ENCODE assay signal across 8 cellular contexts in the genomic region with DNA sequence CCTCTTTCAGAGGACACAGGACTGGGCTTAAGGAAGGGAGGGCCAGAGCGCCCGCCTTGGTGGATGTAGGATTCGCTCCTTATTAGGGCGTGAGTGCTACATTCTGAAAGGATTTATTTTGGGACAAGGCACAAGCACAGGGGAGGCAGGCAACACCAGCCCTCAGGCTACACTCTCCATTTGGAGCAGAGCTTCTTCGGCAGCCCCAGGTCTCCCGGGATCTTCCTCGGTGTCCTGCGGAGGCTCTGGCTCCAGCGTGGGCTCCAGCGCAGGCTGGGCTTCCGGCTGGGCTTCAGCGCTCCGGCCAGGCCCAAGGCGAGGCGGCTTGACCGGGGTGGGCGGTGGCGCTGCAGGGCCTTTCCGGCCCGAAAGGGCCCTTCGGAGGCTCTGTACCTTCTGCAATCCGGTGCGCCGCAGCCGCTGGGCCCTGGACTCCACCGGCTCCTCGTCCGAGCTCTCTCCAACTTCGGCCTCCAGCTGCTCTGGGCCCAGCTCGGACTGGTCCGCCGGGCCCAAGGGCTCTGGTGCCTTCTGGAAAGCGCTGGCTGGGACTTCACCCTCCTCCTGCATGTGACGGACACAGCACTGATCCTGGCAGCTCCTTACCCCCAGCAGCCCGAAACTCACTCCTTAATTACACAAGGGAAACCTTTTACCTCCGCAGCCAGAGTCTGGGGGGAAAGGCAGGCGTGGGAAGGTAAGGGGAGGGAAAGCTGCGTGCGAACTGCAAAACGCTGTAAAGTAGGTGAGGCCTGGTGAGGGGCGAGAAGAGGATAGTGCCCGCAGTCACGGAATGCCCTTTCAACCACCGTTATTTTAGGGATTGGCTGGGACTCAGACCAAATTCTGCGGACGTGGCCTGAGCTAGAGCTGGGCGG. TPM values are rescaled to one million over a fixed set of nuclear protein-coding genes. Genes with fewer than 3 reads are reported as not detected.
DNase-seq lines count a peak whose midpoint lies in the region; ATAC-seq, FAIRE-seq and TF ChIP-seq lines count a peak whose summit lies in the region.

No MANE protein-coding gene starts in this region.

- H3K4me1 ChIP-seq in K562 (replicated peaks in 1 of 2; ENCODE audit: control insufficient read depth in 2 of 2, insufficient read depth in 2 of 2, low read length in 2 of 2), result peaks cover 3 to 19% of the 10 kb centered on the region in 2 experiments; a peak in 4 of 5 replicates

- H3K27ac Mint-ChIP-seq in HFFc6, result peak overlapping the region; percentile 98
- H3K27ac Mint-ChIP-seq in stimulated activated naive CD8-positive, alpha-beta T cell treated with anti-CD3 and anti-CD28 coated beads, Interleukin-15, amount 100 ng/mL, for 72 hours, result peak overlapping the region; percentile 87 to 94

- DNase-seq in HFFc6, result no peak
- DNase-seq in K562 (ENCODE audit: extremely low read depth in 1 of 4, low spot score in 3 of 4), result no peak
- no peak for DNase-seq in stimulated activated naive CD8-positive, alpha-beta T cell treated with anti-CD3 and anti-CD28 coated beads, Interleukin-15, amount 100 ng/mL, for 72 hours
- DNase-seq in D341Med (ENCODE audit: low spot score), result no peak
- no peak for DNase-seq in NCI-H1694 (lab: John Stamatoyannopoulos, UW)
- no peak for DNase-seq in T1000 (lab: John Stamatoyannopoulos, UW)

- H3K4me2 ChIP-seq in K562 (ENCODE audit: insufficient read depth, low read length), result no peak overlapping the region

- H3K9me1 ChIP-seq in K562 (ENCODE audit: control insufficient read depth, insufficient read depth, low read length), result no peaks in the 10 kb centered on the region

- POLR2A ChIA-PET in K562 (lab: Yijun Ruan, JAX), result interaction anchor here (0.6 kb wide), 1 partner anchor 44 kb away, joined by 3 read pairs; no protein-coding TSS in a partner anchor

- H3K4me1 Mint-ChIP-seq in HFFc6 (ENCODE audit: low read depth), result peaks cover 51% of the 10 kb centered on the region
- H3K4me1 Mint-ChIP-seq in stimulated activated naive CD8-positive, alpha-beta T cell treated with anti-CD3 and anti-CD28 coated beads, Interleukin-15, amount 100 ng/mL, for 72 hours, result peaks cover 67% of the 10 kb centered on the region

- peaks cover 15% of the 10 kb centered on the region for H3K36me3 Mint-ChIP-seq in HFFc6 (ENCODE audit: low read depth)

- TF ChIP-seq EP300 in K562 (IDR thresholded peaks at IDR 0.05; ENCODE audit: low read length), result no peak

- CTCF ChIA-PET in K562 (lab: Yijun Ruan, JAX; ENCODE audit: low intra/inter-chr PET ratio), result no interaction called here

- no peak overlapping the region for H3K9ac ChIP-seq in K562 (ENCODE audit: insufficient read depth in 1 of 2, low read depth in 2 of 2, low read length in 2 of 2)

- FAIRE-seq in K562 (lab: Jason Lieb, UNC), result no peak

- ATAC-seq in K562 (peak; percentile 56), HG03159 (IDR thresholded peaks at IDR 0.05; ENCODE audit: unreplicated experiment) (no peak)
- no peak for ATAC-seq in stimulated activated naive CD8-positive, alpha-beta T cell treated with anti-CD3 and anti-CD28 coated beads, Interleukin-15, amount 100 ng/mL, for 72 hours

- no peaks in the 10 kb centered on the region for H4K20me1 ChIP-seq in K562 (replicated peaks; ENCODE audit: control insufficient read depth, insufficient read depth, low read length)

- H3K9me3 ChIP-seq in K562 (replicated peaks; ENCODE audit: control insufficient read depth, insufficient read depth, low read depth, low read length) (no peaks in the 10 kb centered on the region), iPS-18c (ENCODE audit: control insufficient read depth, insufficient read depth, low read length) (peaks cover 2% of the 10 kb centered on the region)

- H3K79me2 ChIP-seq in K562 (ENCODE audit: control insufficient read depth, insufficient read depth, low read length), result no peaks in the 10 kb centered on the region

- peaks cover 23 to 47% of the 10 kb centered on the region in 2 experiments; a peak in 4 of 5 replicates for H3K27me3 ChIP-seq in K562 (ENCODE audit: control insufficient read depth in 2 of 2, insufficient read depth in 2 of 2, low read length in 2 of 2)

- peak overlapping the region; percentile 10 for H2AFZ ChIP-seq in K562 (ENCODE audit: low read depth, low read length)

- TF ChIP-seq RAD21 in K562 (CRISPR knock-in tag; conservative IDR thresholded peaks at IDR 0.05 in 1 of 2, IDR thresholded peaks at IDR 0.05 in 1 of 2), result no peak

- no peak overlapping the region for H3K4me3 ChIP-seq in K562
- H3K4me3 ChIP-seq in iPS-18c (ENCODE audit: insufficient read depth, low read depth, low read length), result peak overlapping the region; percentile 73

- TF ChIP-seq POLR2A in K562 (conservative IDR thresholded peaks at IDR 0.05), result no peak

- in situ Hi-C loops in K562 (cut with MboI), result no loop called here

- 15% methylated on average over 38 of the region's 47 CpGs for WGBS in K562 (ENCODE audit: insufficient coverage, low coverage, missing lambda C conversion rate)

- H3K36me3 ChIP-seq in K562 (ENCODE audit: control insufficient read depth, insufficient read depth, low read length), result no peaks in the 10 kb centered on the region

- H3K27ac ChIP-seq in K562 (ENCODE audit: extremely low read depth, low read depth, low read length), result no peak overlapping the region

- intact Hi-C loops in K562 (cut with micrococcal nuclease), result no loop called here

- H3K27me3 Mint-ChIP-seq in HFFc6 (ENCODE audit: insufficient read depth), result no peaks in the 10 kb centered on the region; the same call in 1 of the 2 replicates
- H3K27me3 Mint-ChIP-seq in stimulated activated naive CD8-positive, alpha-beta T cell treated with anti-CD3 and anti-CD28 coated beads, Interleukin-15, amount 100 ng/mL, for 72 hours, result peaks cover 80% of the 10 kb centered on the region

- no TSS peak for BruUV-seq in K562 (replicated peaks; lab: Mats Ljungman, UMichigan)

- TF ChIP-seq CTCF in HFFc6 (IDR thresholded peaks at IDR 0.05) (peak; percentile 41; the same call in 1 of the 2 replicates), K562 (IDR thresholded peaks at IDR 0.05 in 2 of 3, conservative IDR thresholded peaks at IDR 0.05 in 1 of 3; ENCODE audit: insufficient read depth in 2 of 3, low read depth in 1 of 3, low read length in 3 of 3) (no peak)

- H3K4me3 Mint-ChIP-seq in HFFc6, result peak overlapping the region; percentile 96
- H3K4me3 Mint-ChIP-seq in stimulated activated naive CD8-positive, alpha-beta T cell treated with anti-CD3 and anti-CD28 coated beads, Interleukin-15, amount 100 ng/mL, for 72 hours, result peak overlapping the region; percentile 84 to 90

- H3K9me3 Mint-ChIP-seq in HFFc6, result no peaks in the 10 kb centered on the region
- H3K9me3 Mint-ChIP-seq in stimulated activated naive CD8-positive, alpha-beta T cell treated with anti-CD3 and anti-CD28 coated beads, Interleukin-15, amount 100 ng/mL, for 72 hours, result no peaks in the 10 kb centered on the region

RNA-seq across cellular contexts. Expression of gene CAVIN3, which starts 1.1 kb away (rescaled TPM):
- total RNA-seq in HFFc6 (2021; fragmentation: NEBNext Ultra II Directional; extraction: Animal tissue kit (Norgen Biotek cat#: 25700)), result 100 to 1,000 TPM; 140 to 235 (median 203) TPM
- total RNA-seq in K562 (2011; cell fraction: chromatin; rRNA removed; ENCODE audit: low replicate concordance), result not detected in 2 replicates
- total RNA-seq in K562 (2011; cell fraction: nucleolus; rRNA removed), result not detected in 2 replicates
- total RNA-seq in K562 (2011; cell fraction: nucleoplasm; rRNA removed), result not detected in 2 replicates
- not detected in 2 replicates for total RNA-seq in K562 (2014; rRNA removed)
- total RNA-seq in K562 (2014; rRNA removed; fragmentation: Illumina TruSeq; extraction: Trizol), result not detected in 2 replicates
- total RNA-seq in K562 (2015; rRNA removed; fragmentation: Illumina TruSeq; extraction: Trizol), result not detected in 2 replicates
- total RNA-seq in K562 (2021), result 0.13 and 0.20 TPM in 2 replicates
- polyA plus RNA-seq in K562 (2011; rRNA removed), result not detected in 2 replicates
- 0.06 TPM in 1 of 2 replicates, not detected in the other for polyA plus RNA-seq in K562 (2011; cell fraction: cytosol; rRNA removed)
- not detected in 2 replicates for polyA plus RNA-seq in K562 (2011; cell fraction: nucleus; rRNA removed)
- not detected in 2 replicates for polyA plus RNA-seq in K562 (2012)
- polyA plus RNA-seq in K562 (2014; fragmentation: Illumina TruSeq; extraction: Trizol), result not detected in 2 replicates
- polyA plus RNA-seq in K562 (2014; fragmentation: Nextera tagmentation; extraction: Ambion mirVana), result not detected
- polyA plus RNA-seq in K562 (2014; rRNA removed), result not detected in 2 replicates
- not detected in 2 replicates for polyA minus RNA-seq in K562 (2011; rRNA and poly(A)+ RNA removed)
- not detected in 2 replicates for polyA minus RNA-seq in K562 (2011; cell fraction: cytosol; rRNA and poly(A)+ RNA removed)
- polyA minus RNA-seq in K562 (2011; cell fraction: nucleus; rRNA and poly(A)+ RNA removed), result not detected in 2 replicates

RNA-seq across cellular contexts. Expression of gene CCKBR, which starts 59.6 kb away (rescaled TPM):
- not detected for total RNA-seq in HFFc6 (2021; fragmentation: NEBNext Ultra II Directional; extraction: Animal tissue kit (Norgen Biotek cat#: 25700))
- total RNA-seq in K562 (2011; cell fraction: chromatin; rRNA removed; ENCODE audit: low replicate concordance), result not detected in 2 replicates
- not detected in 2 replicates for total RNA-seq in K562 (2011; cell fraction: nucleolus; rRNA removed)
- total RNA-seq in K562 (2011; cell fraction: nucleoplasm; rRNA removed), result not detected in 2 replicates
- total RNA-seq in K562 (2014; rRNA removed) (not detected in 2 replicates), K562 (2014; rRNA removed; fragmentation: Illumina TruSeq; extraction: Trizol) (not detected in 2 replicates), K562 (2015; rRNA removed; fragmentation: Illumina TruSeq; extraction: Trizol) (not detected in 2 replicates), K562 (2021) (not detected in 2 replicates)
- polyA plus RNA-seq in K562 (2011; rRNA removed) (not detected in 2 replicates), K562 (2014; fragmentation: Illumina TruSeq; extraction: Trizol) (not detected in 2 replicates), K562 (2014; fragmentation: Nextera tagmentation; extraction: Ambion mirVana) (not detected), K562 (2014; rRNA removed) (not detected in 2 replicates)
- not detected in 2 replicates for polyA plus RNA-seq in K562 (2011; cell fraction: cytosol; rRNA removed)
- polyA plus RNA-seq in K562 (2011; cell fraction: nucleus; rRNA removed), result not detected in 2 replicates
- polyA plus RNA-seq in K562 (2012), result not detected in 2 replicates
- not detected in 2 replicates for polyA minus RNA-seq in K562 (2011; rRNA and poly(A)+ RNA removed)
- polyA minus RNA-seq in K562 (2011; cell fraction: cytosol; rRNA and poly(A)+ RNA removed), result not detected in 2 replicates
- not detected in 2 replicates for polyA minus RNA-seq in K562 (2011; cell fraction: nucleus; rRNA and poly(A)+ RNA removed)

Comparison
In these comparisons a context has a peak if more than half of its experiments do, and no peak if none do; other contexts are left out.
1. RNA of gene CAVIN3, which starts 1.1 kb away (total RNA-seq): 140 to 235 TPM in HFFc6; 0.13 to 0.20 TPM in K562; every median in the first group is over 100 times any median in the second.